Comparison of ENCODE assay signal across 16 cellular contexts in genomic region chr2:48065971-48066370, GRCh38.
"Had no signal": no experiment of that assay in that cellular context is flagged by ENCODE, and none has a peak within 500 bp of the region (broad histone marks: within the 10 kb centered on the region; RNA-seq: fewer than 3 reads in every experiment).

No MANE protein-coding gene starts in this region.

- H3K9me3 Mint-ChIP-seq: effector memory CD8-positive, alpha-beta T cell; naive thymus-derived CD8-positive, alpha-beta T cell; stimulated activated naive CD8-positive, alpha-beta T cell treated with anti-CD3 and anti-CD28 coated beads, Interleukin-15, Interleukin-2, amounts not matched to agents 100 ng/mL and 50 ng/mL, for 24 hours had no signal

- H3K4me3 Mint-ChIP-seq: effector memory CD8-positive, alpha-beta T cell; naive thymus-derived CD8-positive, alpha-beta T cell; neural crest cell; stimulated activated naive CD8-positive, alpha-beta T cell treated with anti-CD3 and anti-CD28 coated beads, Interleukin-15, Interleukin-2, amounts not matched to agents 100 ng/mL and 50 ng/mL, for 24 hours had no signal

- H3K36me3 Mint-ChIP-seq: naive thymus-derived CD8-positive, alpha-beta T cell had no signal

- H3K27ac Mint-ChIP-seq: effector memory CD8-positive, alpha-beta T cell; naive thymus-derived CD8-positive, alpha-beta T cell; stimulated activated naive CD8-positive, alpha-beta T cell treated with anti-CD3 and anti-CD28 coated beads, Interleukin-15, Interleukin-2, amounts not matched to agents 100 ng/mL and 50 ng/mL, for 24 hours had no signal

- H3K4me1 Mint-ChIP-seq: naive thymus-derived CD8-positive, alpha-beta T cell had no signal

- DNase-seq: effector memory CD8-positive, alpha-beta T cell; esophagus squamous epithelium; foreskin fibroblast; glutamatergic neuron; islet precursor cell; left cardiac atrium; mammary epithelial cell; mucosa of descending colon; naive thymus-derived CD8-positive, alpha-beta T cell; posterior cingulate gyrus; right cardiac atrium; stimulated activated CD4-positive, alpha-beta T cell treated with anti-CD3 and anti-CD28 coated beads, Interleukin-2, amount 100 ng/mL, for 48 hours; tibial artery; upper lobe of left lung had no signal
